In the genomic region with DNA sequence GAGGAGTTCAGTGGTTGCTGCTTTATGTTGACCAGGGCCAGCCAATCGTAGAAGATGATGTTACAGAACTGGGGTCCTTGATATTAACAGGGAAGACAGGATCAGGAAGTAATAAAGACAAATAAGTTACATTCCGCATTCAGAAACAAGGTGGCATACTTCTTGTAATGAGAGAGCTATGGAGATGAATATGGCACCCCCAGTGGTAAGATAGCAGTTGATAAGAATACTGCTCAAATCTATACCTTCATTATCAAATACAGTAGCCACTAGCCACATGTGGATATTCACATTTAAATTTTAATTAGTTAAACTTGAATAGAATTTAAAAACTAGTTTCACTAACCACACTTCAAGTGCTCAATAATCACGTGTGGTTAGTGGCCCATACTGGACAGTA, we compare ENCODE assay signal across 27 cellular contexts.
A peak's percentile ranks its signal among the peaks of the same experiment; 100 is the strongest.
DNase-seq lines count a peak whose midpoint lies in the region; ATAC-seq and TF ChIP-seq lines count a peak whose summit lies in the region.
"Had no signal": no experiment of that assay in that cellular context is flagged by ENCODE, and none has a peak within 500 bp of the region (broad histone marks: within the 10 kb centered on the region; RNA-seq: fewer than 3 reads in every experiment).

No MANE protein-coding gene starts in this region.

- no peak overlapping the region for H2BK20ac ChIP-seq in H9 (ENCODE audit: low read depth, low read length, poor library complexity, severe bottlenecking)

- no peaks in the 10 kb centered on the region for H3K79me1 ChIP-seq in H9 (ENCODE audit: insufficient read depth, low read depth, low read length, poor library complexity, severe bottlenecking)

- H3K36me3 ChIP-seq in OCI-LY3 (replicated peaks; ENCODE audit: low read depth, low read length) (no peaks in the 10 kb centered on the region), stomach (no peaks in the 10 kb centered on the region)
- H3K36me3 ChIP-seq: left ventricle myocardium inferior, SJCRH30, uterus had no signal

- H3K27ac Mint-ChIP-seq in H9: no peak overlapping the region
- no peak overlapping the region for H3K27ac Mint-ChIP-seq in stimulated activated memory B cell treated with anti-CD40 and anti-IgM and Interleukin-4, amounts not matched to agents 10 μg/mL and 1 μg/mL and 100 μg/mL, for 72 hours
- H3K27ac Mint-ChIP-seq: CD8-positive, alpha-beta T cell; nephron; progenitor cell of endocrine pancreas; T-helper 1 cell treated with Interleukin-12 subunit alpha and Interleukin-12 subunit beta and Interleukin-4 antibody, amounts not matched to agents 30 μg/mL and 1 μg/mL, for 36 hours had no signal

- no peak overlapping the region for H4K91ac ChIP-seq in H9 (ENCODE audit: insufficient read length, low read depth, low read length)

- H3K4me3 ChIP-seq in OCI-LY3 (ENCODE audit: low read length) (no peak overlapping the region), epithelial cell of esophagus (ENCODE audit: low read length) (no peak overlapping the region), stomach (no peak overlapping the region)
- H3K4me3 ChIP-seq: GM23248, hepatocyte, left ventricle myocardium inferior, PC-9, SJCRH30, uterus had no signal

- H3K27me3 Mint-ChIP-seq in H9 (ENCODE audit: low read depth): no peaks in the 10 kb centered on the region
- H3K27me3 Mint-ChIP-seq in stimulated activated memory B cell treated with anti-CD40 and anti-IgM and Interleukin-4, amounts not matched to agents 10 μg/mL and 1 μg/mL and 100 μg/mL, for 72 hours: no peaks in the 10 kb centered on the region
- H3K27me3 Mint-ChIP-seq: progenitor cell of endocrine pancreas had no signal

- no peak overlapping the region for H2BK5ac ChIP-seq in H9 (ENCODE audit: insufficient read length, low read length)

- H2AK5ac ChIP-seq in H9 (ENCODE audit: insufficient read length, low read length): no peak overlapping the region

- no peak overlapping the region for H3K23ac ChIP-seq in H9 (ENCODE audit: insufficient read length, low read depth, low read length)

- H4K20me1 ChIP-seq in H9 (ENCODE audit: control insufficient read depth, insufficient read depth, insufficient read length) (no peaks in the 10 kb centered on the region), OCI-LY3 (ENCODE audit: insufficient read depth, low read length) (no peaks in the 10 kb centered on the region)

- H3K23me2 ChIP-seq in H9 (ENCODE audit: insufficient read length, low read depth, low read length, poor library complexity, severe bottlenecking): no peaks in the 10 kb centered on the region

- H3K27ac ChIP-seq in H9 (ENCODE audit: insufficient read length, low read depth, low read length) (no peak overlapping the region), OCI-LY3 (ENCODE audit: low read length) (no peak overlapping the region), stomach (no peak overlapping the region)
- H3K27ac ChIP-seq: GM23248, hepatocyte, HL-60, left ventricle myocardium inferior, PC-9, SJCRH30, uterus had no signal

- no peak overlapping the region for H3K9ac ChIP-seq in H9 (ENCODE audit: extremely low read depth, insufficient read length, low read length)
- H3K9ac ChIP-seq in OCI-LY3 (ENCODE audit: low read length): no peak overlapping the region
- H3K9ac ChIP-seq: GM23248 had no signal

- peaks cover 0 to 22% (median 4%) of the 10 kb centered on the region in 3 experiments; a peak in 3 of 7 replicates for H3K36me3 Mint-ChIP-seq in H9 (ENCODE audit: insufficient read depth in 1 of 3, low read depth in 3 of 3)
- no peaks in the 10 kb centered on the region for H3K36me3 Mint-ChIP-seq in stimulated activated memory B cell treated with anti-CD40 and anti-IgM and Interleukin-4, amounts not matched to agents 10 μg/mL and 1 μg/mL and 100 μg/mL, for 72 hours
- H3K36me3 Mint-ChIP-seq: activated naive CD4-positive, alpha-beta T cell treated with anti-CD3 and anti-CD28 coated beads, Interleukin-2, amount 50 U/mL, for 72 hours; CD8-positive, alpha-beta T cell had no signal

- no peak overlapping the region for H2BK120ac ChIP-seq in H9 (ENCODE audit: low read depth, low read length, poor library complexity, severe bottlenecking)

- H3K4me1 ChIP-seq in H9 (ENCODE audit: insufficient read depth, low read length): no peaks in the 10 kb centered on the region
- H3K4me1 ChIP-seq in OCI-LY3 (ENCODE audit: low read length): no peaks in the 10 kb centered on the region
- no peaks in the 10 kb centered on the region for H3K4me1 ChIP-seq in stomach
- H3K4me1 ChIP-seq: left ventricle myocardium inferior, SJCRH30, uterus had no signal

- no peak overlapping the region for H2BK15ac ChIP-seq in H9 (ENCODE audit: low read depth, low read length)

- peaks cover 13 to 18% of the 10 kb centered on the region in 2 experiments; a peak in 3 of 5 replicates for H3K9me3 Mint-ChIP-seq in H9
- peaks cover 6% of the 10 kb centered on the region for H3K9me3 Mint-ChIP-seq in stimulated activated memory B cell treated with anti-CD40 and anti-IgM and Interleukin-4, amounts not matched to agents 10 μg/mL and 1 μg/mL and 100 μg/mL, for 72 hours
- H3K9me3 Mint-ChIP-seq: central memory CD8-positive, alpha-beta T cell had no signal

- intact Hi-C loops in stomach (cut with DNase I; ENCODE audit: low total_unique reads): no loop called here

- TF ChIP-seq POLR2A in stomach (IDR thresholded peaks at IDR 0.05): no peak

- H3K4me1 Mint-ChIP-seq in H9: no peaks in the 10 kb centered on the region
- H3K4me1 Mint-ChIP-seq in stimulated activated memory B cell treated with anti-CD40 and anti-IgM and Interleukin-4, amounts not matched to agents 10 μg/mL and 1 μg/mL and 100 μg/mL, for 72 hours: no peaks in the 10 kb centered on the region
- H3K4me1 Mint-ChIP-seq: central memory CD8-positive, alpha-beta T cell; nephron had no signal

- no peak overlapping the region for H2AFZ ChIP-seq in H9 (ENCODE audit: low read length)
- no peak overlapping the region for H2AFZ ChIP-seq in OCI-LY3 (ENCODE audit: low read depth, low read length)
- H2AFZ ChIP-seq: GM23248, hepatocyte, PC-9 had no signal

- H3K56ac ChIP-seq in H9 (ENCODE audit: insufficient read length, low read depth, low read length): no peak overlapping the region

- H3K79me2 ChIP-seq in H9 (ENCODE audit: insufficient read depth, low read length) (no peaks in the 10 kb centered on the region), OCI-LY3 (ENCODE audit: low read length) (no peaks in the 10 kb centered on the region)
- H3K79me2 ChIP-seq: hepatocyte had no signal

- H3K27me3 ChIP-seq in H9 (ENCODE audit: insufficient read depth, low read length) (no peaks in the 10 kb centered on the region), OCI-LY3 (ENCODE audit: low read depth, low read length) (no peaks in the 10 kb centered on the region), stomach (no peaks in the 10 kb centered on the region)
- H3K27me3 ChIP-seq: hepatocyte, SJCRH30, uterus had no signal

- WGBS in H9 (ENCODE audit: extremely low coverage, insufficient read length, low lambda C conversion rate): no CpG with 5 or more reads among the region's 3 CpGs
- WGBS in stomach, 5 donors: 86 to 94% (median 90%) methylated on average over 3 of the region's 3 CpGs

- in situ Hi-C loops in ACHN (cut with HindIII; ENCODE audit: low pct_ligation_motif_present, low pct_unique_long_range_greater_than_20kb, low sequenced_read_pairs): no loop called here

- H3K18ac ChIP-seq in H9 (ENCODE audit: insufficient read length, low read depth, low read length): no peak overlapping the region

- no peak overlapping the region for H3K4me3 Mint-ChIP-seq in H9
- H3K4me3 Mint-ChIP-seq in stimulated activated memory B cell treated with anti-CD40 and anti-IgM and Interleukin-4, amounts not matched to agents 10 μg/mL and 1 μg/mL and 100 μg/mL, for 72 hours: no peak overlapping the region
- H3K4me3 Mint-ChIP-seq: CD8-positive, alpha-beta T cell; central memory CD8-positive, alpha-beta T cell; nephron; T-helper 1 cell treated with Interleukin-12 subunit alpha and Interleukin-12 subunit beta and Interleukin-4 antibody, amounts not matched to agents 30 μg/mL and 1 μg/mL, for 36 hours had no signal

- no peak overlapping the region for H3K4ac ChIP-seq in H9 (ENCODE audit: low read depth, low read length)

- H4K8ac ChIP-seq in H9 (replicated peaks; ENCODE audit: insufficient read length, low read depth, low read length): no peak overlapping the region

- DNase-seq in ACHN (peak; percentile 21), H9 (no peak), epithelial cell of esophagus (ENCODE audit: low read depth) (no peak), SKM-1 treated with dmso at 0.1 percent for 144 hours (lab: John Stamatoyannopoulos, UW; ENCODE audit: unreplicated experiment) (no peak), stomach (no peak)
- no peak for DNase-seq in activated CD4-positive, alpha-beta T cell treated with anti-CD3 and anti-CD28 coated beads, Interleukin-2, amount 50 U/mL, for 1 hour
- DNase-seq: activated CD4-positive, alpha-beta T cell treated with anti-CD3 and anti-CD28 coated beads for 4 hours; aorta; CD8-positive, alpha-beta T cell; erythroblast; left ventricle myocardium inferior; midbrain; NCI-H1694 treated with DMSO at 0.1 percent for 48 hours; NCI-H2227 treated with DMSO at 0.1 percent for 48 hours; PC-9; SJCRH30; uterus had no signal

- no peak overlapping the region for H2BK12ac ChIP-seq in H9 (ENCODE audit: insufficient read length, low read depth, low read length)

- no peak overlapping the region for H3K14ac ChIP-seq in H9 (ENCODE audit: insufficient read depth, low read length)

- H3K4me2 ChIP-seq in H9 (ENCODE audit: insufficient read depth, insufficient read length, low read length) (no peak overlapping the region), OCI-LY3 (ENCODE audit: low read length) (no peak overlapping the region)
- H3K4me2 ChIP-seq: hepatocyte, PC-9 had no signal

- H3T11ph ChIP-seq in H9 (ENCODE audit: low read length): no peak overlapping the region

- no peak for ATAC-seq in stimulated activated memory B cell treated with anti-CD40 and anti-IgM and Interleukin-4, amounts not matched to agents 10 μg/mL and 1 μg/mL and 100 μg/mL, for 72 hours
- ATAC-seq: activated naive CD4-positive, alpha-beta T cell treated with anti-CD3 and anti-CD28 coated beads, Interleukin-2, amount 50 U/mL, for 72 hours; CD8-positive, alpha-beta T cell had no signal

- no peak for TF ChIP-seq EP300 in stomach (IDR thresholded peaks at IDR 0.05)

- 0 out of 3 replicates have a peak, but pooled peaks have one; percentile 16 for TF ChIP-seq CTCF in H9 (conservative IDR thresholded peaks at IDR 0.05)
- 0 out of 2 replicates have a peak, but pooled peaks have one; percentile 13 for TF ChIP-seq CTCF in OCI-LY3 (IDR thresholded peaks at IDR 0.05; ENCODE audit: low read depth, low read length)
- peak; percentile 10 for TF ChIP-seq CTCF in epithelial cell of esophagus (IDR thresholded peaks at IDR 0.05; ENCODE audit: insufficient read depth, low read depth, low read length, missing control alignments)
- TF ChIP-seq CTCF in stomach (IDR thresholded peaks at IDR 0.05): no peak

- H3K9me3 ChIP-seq in H9 (ENCODE audit: control insufficient read depth, low read depth, low read length) (no peaks in the 10 kb centered on the region), OCI-LY3 (ENCODE audit: insufficient read depth, low read length) (no peaks in the 10 kb centered on the region), stomach (peaks cover 0 to 6% (median 0%) of the 10 kb centered on the region in 4 donors)
- H3K9me3 ChIP-seq: SJCRH30 had no signal

- no peak overlapping the region for H4K5ac ChIP-seq in H9 (ENCODE audit: insufficient read length, low read depth, low read length)

Comparison
In these comparisons a context has a peak if more than half of its experiments do, and no peak if none do; other contexts are left out.
1. CTCF ChIP-seq: peak in H9 (single experiment), OCI-LY3 (single experiment) and epithelial cell of esophagus (single experiment); none in stomach (0 of 7).